In genomic region chr3:160399347-160400047, GRCh38 we compare ENCODE assay signal across 8 cellular contexts.
DNase-seq lines count a peak whose midpoint lies in the region; ATAC-seq and TF ChIP-seq lines count a peak whose summit lies in the region.

Gene SMC4, plus strand, starts transcription at chr3:160399650. Its CDS starts 1,177 bp downstream, at chr3:160400827.

- H3K27ac ChIP-seq in caudate nucleus (ENCODE audit: low read depth, low read length): peak within 1 kb of the TSS; percentile 95

- TF ChIP-seq CTCF in AG09319 (IDR thresholded peaks at IDR 0.05; ENCODE audit: low read depth, low read length): no peak

- ATAC-seq in GM19035 (IDR thresholded peaks at IDR 0.05; ENCODE audit: unreplicated experiment) (peak; percentile 55), HG03354 (IDR thresholded peaks at IDR 0.05; ENCODE audit: poor library complexity, severe bottlenecking, unreplicated experiment) (peak; percentile 58)

- DNase-seq in AG09319 (ENCODE audit: extremely low read depth, low read depth) (peak; percentile 79), NCI-H446 (lab: John Stamatoyannopoulos, UW) (peak; percentile 97 to 98), caudate nucleus (lab: John Stamatoyannopoulos, UW) (peak; percentile 31 to 95 (median 83)), iris pigment epithelial cell (ENCODE audit: low read depth) (peak; percentile 90)
- peak; percentile 75 to 82 (median 78) for DNase-seq in activated CD4-positive, CD25-positive, alpha-beta regulatory T cell (lab: John Stamatoyannopoulos, UW)
- peak; percentile 67 to 75 for DNase-seq in stimulated activated CD4-positive, alpha-beta T cell treated with anti-CD3 and anti-CD28 coated beads, Interleukin-12 subunit alpha, Interleukin-12 subunit beta, amount 100 ng/mL, for 24 hours (ENCODE audit: low read depth in 2 of 2)

Comparison
In these comparisons a context has a peak if more than half of its experiments do, and no peak if none do; other contexts are left out.
1. Peak in every context shown above with its lines: DNase-seq, ATAC-seq and H3K27ac ChIP-seq.